Comparison of ENCODE assay signal across 28 cellular contexts in the genomic region with DNA sequence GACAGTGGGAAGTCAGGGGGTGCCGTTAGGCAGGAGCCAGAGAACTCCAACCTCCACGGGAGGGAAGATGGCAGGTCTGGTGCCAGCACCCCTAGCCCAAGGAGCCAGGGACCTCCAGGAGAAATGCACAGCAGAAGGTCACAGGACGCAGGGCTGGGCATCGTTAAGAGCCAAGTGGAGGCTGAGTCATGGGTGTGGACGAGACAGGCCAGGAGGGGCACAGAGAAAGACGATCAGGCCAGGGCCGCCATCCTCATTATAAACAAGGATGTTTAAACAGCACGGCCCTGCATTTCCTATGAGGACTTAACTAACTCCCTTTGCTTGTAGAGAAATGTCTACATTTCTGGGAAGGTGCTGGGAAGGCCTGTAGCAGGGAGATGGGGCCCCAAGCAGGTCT.
"Had no signal": no experiment of that assay in that cellular context is flagged by ENCODE, and none has a peak within 500 bp of the region (broad histone marks: within the 10 kb centered on the region; RNA-seq: fewer than 3 reads in every experiment).

No MANE protein-coding gene starts in this region.

- H3K4me3 Mint-ChIP-seq: activated B cell treated with CpG ODN at 0.5 μM for 24 hours; activated CD8-positive, alpha-beta memory T cell treated with anti-CD3 and anti-CD28 coated beads, Interleukin-2, amount 10 ng/mL, durations not matched to agents 7 days and 5 days; activated CD8-positive, alpha-beta T cell treated with anti-CD3 and anti-CD28 coated beads, Interleukin-2, amount 10 ng/mL, durations not matched to agents 7 days and 5 days; activated naive CD4-positive, alpha-beta T cell treated with anti-CD3 and anti-CD28 coated beads, Interleukin-2, amount 50 U/mL, for 24 hours; activated naive CD8-positive, alpha-beta T cell treated with anti-CD3 and anti-CD28 coated beads, Interleukin-2, amount 50 U/mL, for 24 hours; immature natural killer cell; nephron; stimulated activated naive B cell treated with anti-CD40 and anti-IgM and Interleukin-4, amounts not matched to agents 10 μg/mL and 1 μg/mL and 100 μg/mL, for 72 hours had no signal

- DNase-seq: activated B cell treated with CpG ODN at 0.5 μM for 24 hours; activated CD8-positive, alpha-beta memory T cell treated with anti-CD3 and anti-CD28 coated beads, Interleukin-2, amount 10 ng/mL, durations not matched to agents 7 days and 5 days; activated CD8-positive, alpha-beta T cell treated with anti-CD3 and anti-CD28 coated beads, Interleukin-2, amount 10 ng/mL, durations not matched to agents 7 days and 5 days; activated naive CD8-positive, alpha-beta T cell treated with anti-CD3 and anti-CD28 coated beads, Interleukin-2, amount 50 U/mL, for 24 hours; activated T-cell treated with anti-CD3 and anti-CD28 coated beads, Interleukin-2, amount 50 U/mL, for 48 hours; amygdala; central memory CD4-positive, alpha-beta T cell; foreskin fibroblast; heart left ventricle; hypothalamus; immature natural killer cell; mesendoderm; mucosa of descending colon; pancreas; sigmoid colon; stimulated activated CD4-positive, alpha-beta T cell treated with anti-CD3 and anti-CD28 coated beads, Interleukin-1b, Interleukin-23, amount 100 ng/mL, for 48 hours; stimulated activated CD4-positive, alpha-beta T cell treated with anti-CD3 and anti-CD28 coated beads, Interleukin-4, amount 100 ng/mL, for 4 hours; stimulated activated CD8-positive, alpha-beta memory T cell treated with anti-CD3 and anti-CD28 coated beads, Interleukin-4, amount 100 ng/mL, for 48 hours; stimulated activated naive B cell treated with anti-CD40 and anti-IgM and Interleukin-4, amounts not matched to agents 10 μg/mL and 1 μg/mL and 100 μg/mL, for 72 hours; stomach; T-helper 2 cell; thyroid gland had no signal

- H3K27me3 ChIP-seq: breast epithelium, pancreas, thyroid gland had no signal

- H3K36me3 ChIP-seq: breast epithelium, heart left ventricle, pancreas, prostate gland, sigmoid colon, stomach, thyroid gland had no signal

- H3K4me2 ChIP-seq: smooth muscle cell had no signal

- H3K9me3 ChIP-seq: breast epithelium, heart left ventricle, mucosa of descending colon, pancreas, prostate gland, sigmoid colon, thyroid gland had no signal

- H3K27ac Mint-ChIP-seq: activated B cell treated with CpG ODN at 0.5 μM for 24 hours; activated CD8-positive, alpha-beta memory T cell treated with anti-CD3 and anti-CD28 coated beads, Interleukin-2, amount 10 ng/mL, durations not matched to agents 7 days and 5 days; activated CD8-positive, alpha-beta T cell treated with anti-CD3 and anti-CD28 coated beads, Interleukin-2, amount 10 ng/mL, durations not matched to agents 7 days and 5 days; activated naive CD4-positive, alpha-beta T cell treated with anti-CD3 and anti-CD28 coated beads, Interleukin-2, amount 50 U/mL, for 24 hours; activated naive CD8-positive, alpha-beta T cell treated with anti-CD3 and anti-CD28 coated beads, Interleukin-2, amount 50 U/mL, for 24 hours; activated T-helper 2 cell treated with anti-CD3 and anti-CD28 coated beads, Interferon-gamma antibody, Interleukin-2, Interleukin-4, amounts not matched to agents 10 μg/mL and 5 μg/mL and 100 μg/mL, durations not matched to agents 14 hours and 24 hours and 36 hours; immature natural killer cell; stimulated activated naive B cell treated with anti-CD40 and anti-IgM and Interleukin-4, amounts not matched to agents 10 μg/mL and 1 μg/mL and 100 μg/mL, for 72 hours had no signal

- H3K9me3 Mint-ChIP-seq: activated naive CD8-positive, alpha-beta T cell treated with anti-CD3 and anti-CD28 coated beads, Interleukin-2, amount 50 U/mL, for 24 hours; nephron had no signal

- H3K36me3 Mint-ChIP-seq: activated CD8-positive, alpha-beta memory T cell treated with anti-CD3 and anti-CD28 coated beads, Interleukin-2, amount 10 ng/mL, durations not matched to agents 7 days and 5 days; activated naive CD4-positive, alpha-beta T cell treated with anti-CD3 and anti-CD28 coated beads, Interleukin-2, amount 50 U/mL, for 24 hours; immature natural killer cell; stimulated activated naive B cell treated with anti-CD40 and anti-IgM and Interleukin-4, amounts not matched to agents 10 μg/mL and 1 μg/mL and 100 μg/mL, for 72 hours had no signal

- H3K27me3 Mint-ChIP-seq: activated CD8-positive, alpha-beta memory T cell treated with anti-CD3 and anti-CD28 coated beads, Interleukin-2, amount 10 ng/mL, durations not matched to agents 7 days and 5 days; activated naive CD4-positive, alpha-beta T cell treated with anti-CD3 and anti-CD28 coated beads, Interleukin-2, amount 50 U/mL, for 24 hours had no signal

- ATAC-seq: activated CD8-positive, alpha-beta memory T cell treated with anti-CD3 and anti-CD28 coated beads, Interleukin-2, amount 10 ng/mL, durations not matched to agents 7 days and 5 days; activated CD8-positive, alpha-beta T cell treated with anti-CD3 and anti-CD28 coated beads, Interleukin-2, amount 10 ng/mL, durations not matched to agents 7 days and 5 days; activated naive CD8-positive, alpha-beta T cell treated with anti-CD3 and anti-CD28 coated beads, Interleukin-2, amount 50 U/mL, for 24 hours; heart left ventricle; mucosa of descending colon; pancreas; stimulated activated naive B cell treated with anti-CD40 and anti-IgM and Interleukin-4, amounts not matched to agents 10 μg/mL and 1 μg/mL and 100 μg/mL, for 72 hours had no signal

- H3K4me3 ChIP-seq: breast epithelium, heart left ventricle, mucosa of descending colon, pancreas, prostate gland, sigmoid colon, smooth muscle cell, stomach, thyroid gland had no signal

- H3K27ac ChIP-seq: breast epithelium, heart left ventricle, pancreas, prostate gland, sigmoid colon, stomach, thyroid gland had no signal

- H3K4me1 ChIP-seq: breast epithelium, pancreas, prostate gland, sigmoid colon, stomach, thyroid gland had no signal

- H3K4me1 Mint-ChIP-seq: activated B cell treated with CpG ODN at 0.5 μM for 24 hours; activated CD8-positive, alpha-beta memory T cell treated with anti-CD3 and anti-CD28 coated beads, Interleukin-2, amount 10 ng/mL, durations not matched to agents 7 days and 5 days; immature natural killer cell had no signal
